ENCODE assay signal across 25 cellular contexts in genomic region chr10:124240721-124241350, GRCh38.
DNase-seq lines count a peak whose midpoint lies in the region; ATAC-seq, FAIRE-seq and TF ChIP-seq lines count a peak whose summit lies in the region.
"Had no signal": no experiment of that assay in that cellular context is flagged by ENCODE, and none has a peak within 500 bp of the region (broad histone marks: within the 10 kb centered on the region; RNA-seq: fewer than 3 reads in every experiment).

No MANE protein-coding gene starts in this region.

- no peak for FAIRE-seq in H1 (lab: Jason Lieb, UNC)

- H2BK120ac ChIP-seq in H1 (replicated peaks; ENCODE audit: low read depth, low read length) = no peak overlapping the region

- no peak overlapping the region for H3K4me3 Mint-ChIP-seq in CD14-positive monocyte
- no peak overlapping the region for H3K4me3 Mint-ChIP-seq in osteocyte (ENCODE audit: unreplicated experiment)
- H3K4me3 Mint-ChIP-seq: activated naive CD4-positive, alpha-beta T cell treated with anti-CD3 and anti-CD28 coated beads, Interleukin-2, amount 10 ng/mL, durations not matched to agents 7 days and 5 days had no signal

- intact Hi-C loops in CD14-positive monocyte (cut with micrococcal nuclease) = no loop called here

- peak overlapping the region; percentile 70 for H4K91ac ChIP-seq in H1 (replicated peaks; ENCODE audit: insufficient read length, low read length)

- no peak overlapping the region for H3K18ac ChIP-seq in H1 (ENCODE audit: extremely low read depth, low read length)

- H3K36me3 ChIP-seq in H1 (ENCODE audit: control insufficient read depth in 2 of 4, insufficient read depth in 4 of 4, low read length in 3 of 4) = no peaks in the 10 kb centered on the region
- H3K36me3 ChIP-seq in SJCRH30 = no peaks in the 10 kb centered on the region
- H3K36me3 ChIP-seq: BE2C, brain microvascular endothelial cell, heart left ventricle, neutrophil, tibial nerve had no signal

- TF ChIP-seq POLR2A in H1 (IDR thresholded peaks at IDR 0.05; ENCODE audit: control extremely low read depth in 1 of 2, low read depth in 2 of 2, low read length in 2 of 2) = no peak

- H3K36me3 Mint-ChIP-seq in CD14-positive monocyte = no peaks in the 10 kb centered on the region
- H3K36me3 Mint-ChIP-seq in osteocyte (ENCODE audit: unreplicated experiment) = no peaks in the 10 kb centered on the region
- H3K36me3 Mint-ChIP-seq: activated naive CD4-positive, alpha-beta T cell treated with anti-CD3 and anti-CD28 coated beads, Interleukin-2, amount 10 ng/mL, durations not matched to agents 7 days and 5 days had no signal

- H3K9me3 Mint-ChIP-seq in CD14-positive monocyte (peaks cover 2 to 10% (median 4%) of the 10 kb centered on the region in 7 donors), osteocyte (ENCODE audit: unreplicated experiment) (peaks cover 4% of the 10 kb centered on the region)
- H3K9me3 Mint-ChIP-seq: activated naive CD4-positive, alpha-beta T cell treated with anti-CD3 and anti-CD28 coated beads, Interleukin-2, amount 10 ng/mL, durations not matched to agents 7 days and 5 days had no signal

- H2AK5ac ChIP-seq in H1 (ENCODE audit: low read depth, low read length) = no peak overlapping the region

- no peak overlapping the region for H3K27ac ChIP-seq in H1 (ENCODE audit: low read depth, low read length)
- no peak overlapping the region for H3K27ac ChIP-seq in SJCRH30
- H3K27ac ChIP-seq: brain microvascular endothelial cell, GM23248, neutrophil, psoas muscle, tibial nerve had no signal

- H3K9me3 ChIP-seq in H1 (ENCODE audit: insufficient read depth in 2 of 2, low read depth in 1 of 2, low read length in 1 of 2) (no peaks in the 10 kb centered on the region), SJCRH30 (replicated peaks) (no peaks in the 10 kb centered on the region)
- H3K9me3 ChIP-seq: BE2C, heart left ventricle, neutrophil, psoas muscle, tibial nerve had no signal

- no peak overlapping the region for H3K9ac ChIP-seq in H1 (replicated peaks in 1 of 4; ENCODE audit: extremely low read depth in 1 of 4, low read depth in 3 of 4, low read length in 3 of 4)
- H3K9ac ChIP-seq: GM23248 had no signal

- H3K27ac Mint-ChIP-seq in CD14-positive monocyte = no peak overlapping the region
- peak overlapping the region; percentile 36 for H3K27ac Mint-ChIP-seq in osteocyte (ENCODE audit: unreplicated experiment)
- H3K27ac Mint-ChIP-seq: activated naive CD4-positive, alpha-beta T cell treated with anti-CD3 and anti-CD28 coated beads, Interleukin-2, amount 10 ng/mL, durations not matched to agents 7 days and 5 days had no signal

- no peak overlapping the region for H3K23ac ChIP-seq in H1 (ENCODE audit: insufficient read length)

- TF ChIP-seq CTCF in CD14-positive monocyte (IDR thresholded peaks at IDR 0.05) (no peak), H1 (IDR thresholded peaks at IDR 0.05; ENCODE audit: control extremely low read depth in 1 of 3, insufficient read depth in 1 of 3, low read depth in 1 of 3, low read length in 3 of 3) (no peak), osteocyte (IDR thresholded peaks at IDR 0.05) (no peak)

- POLR2A ChIA-PET in H1 (lab: Charles Lee; ENCODE audit: partially characterized antibody) = interaction anchor here (0.6 to 1.5 kb wide), 2 partner anchors 11 to 992 kb away, joined by 3 to 5 read pairs; no protein-coding TSS in a partner anchor

- TF ChIP-seq RAD21 in H1 (IDR thresholded peaks at IDR 0.05 in 1 of 2, conservative IDR thresholded peaks at IDR 0.05 in 1 of 2; ENCODE audit: low read depth in 2 of 2, low read length in 2 of 2) = no peak

- H3K4me3 ChIP-seq in H1 (ENCODE audit: extremely low read depth in 1 of 4, insufficient read depth in 2 of 4, low read depth in 3 of 4, low read length in 4 of 4) (no peak overlapping the region), SJCRH30 (no peak overlapping the region)
- H3K4me3 ChIP-seq: GM23248, heart left ventricle, psoas muscle, tibial nerve had no signal

- no peak overlapping the region; the same call in 1 of the 2 replicates for H2BK5ac ChIP-seq in H1 (ENCODE audit: low read depth, low read length)

- ATAC-seq in HG03521 (IDR thresholded peaks at IDR 0.05; ENCODE audit: unreplicated experiment) = no peak
- ATAC-seq: Panc1, psoas muscle had no signal

- H3K4me1 ChIP-seq in H1 (replicated peaks in 1 of 4; ENCODE audit: control insufficient read depth in 3 of 4, insufficient read depth in 4 of 4, low read length in 3 of 4) (peaks cover 0 to 6% (median 3%) of the 10 kb centered on the region in 4 experiments; a peak in 6 of 7 replicates), SJCRH30 (no peaks in the 10 kb centered on the region)
- H3K4me1 ChIP-seq: psoas muscle had no signal

- H3K56ac ChIP-seq in H1 (replicated peaks; ENCODE audit: insufficient read length, low read depth, low read length) = no peak overlapping the region

- H3K79me1 ChIP-seq in H1 (ENCODE audit: low read depth, low read length) = no peaks in the 10 kb centered on the region

- 41% methylated on average over 18 of the region's 18 CpGs; no CpG with 5 or more reads in 1 of the 2 experiments for WGBS in H1 (ENCODE audit: extremely low coverage in 1 of 2, insufficient coverage in 1 of 2, insufficient read length in 1 of 2, insufficient replicate concordance in 2 of 2, low coverage in 1 of 2, low lambda C conversion rate in 2 of 2, missing lambda C conversion rate in 1 of 2), 2 experiments

- peaks cover 4 to 8% (median 6%) of the 10 kb centered on the region in 3 donors for H3K27me3 Mint-ChIP-seq in CD14-positive monocyte (ENCODE audit: low read depth in 3 of 3)
- H3K27me3 Mint-ChIP-seq in osteocyte (ENCODE audit: unreplicated experiment) = peaks cover 19% of the 10 kb centered on the region
- H3K27me3 Mint-ChIP-seq: activated naive CD4-positive, alpha-beta T cell treated with anti-CD3 and anti-CD28 coated beads, Interleukin-2, amount 10 ng/mL, durations not matched to agents 7 days and 5 days had no signal

- CTCF ChIA-PET in H1 (lab: Charles Lee; ENCODE audit: partially characterized antibody) = interaction anchor here (0.9 to 1.7 kb wide), 3 partner anchors 9 to 23 kb away, joined by 3 to 4 read pairs (median 4); no protein-coding TSS in a partner anchor

- no peak overlapping the region for H4K5ac ChIP-seq in H1 (ENCODE audit: insufficient read length, low read depth, low read length)

- no peak; a peak in 1 of 3 replicates for TF ChIP-seq EP300 in H1 (IDR thresholded peaks at IDR 0.05; ENCODE audit: borderline replicate concordance in 1 of 2, low read depth in 2 of 2, low read length in 2 of 2)

- H3K4me1 Mint-ChIP-seq in CD14-positive monocyte = peaks cover 11% of the 10 kb centered on the region
- peaks cover 12% of the 10 kb centered on the region for H3K4me1 Mint-ChIP-seq in osteocyte (ENCODE audit: unreplicated experiment)
- H3K4me1 Mint-ChIP-seq: activated naive CD4-positive, alpha-beta T cell treated with anti-CD3 and anti-CD28 coated beads, Interleukin-2, amount 10 ng/mL, durations not matched to agents 7 days and 5 days had no signal

- no peak overlapping the region for H2BK20ac ChIP-seq in H1 (ENCODE audit: low read length)

- no peak overlapping the region for H2BK12ac ChIP-seq in H1 (ENCODE audit: low read depth, low read length)

- H3K79me2 ChIP-seq in H1 (ENCODE audit: control insufficient read depth in 1 of 2, insufficient read depth in 2 of 2, low read length in 2 of 2) = no peaks in the 10 kb centered on the region

- peak; percentile 28 for DNase-seq in CD14-positive monocyte (ENCODE audit: low spot score)
- peak; percentile 85 for DNase-seq in NCI-H146 (lab: John Stamatoyannopoulos, UW)
- no peak for DNase-seq in H1 (ENCODE audit: low read depth in 1 of 2, low spot score in 2 of 2)
- DNase-seq in osteocyte (ENCODE audit: extremely low spot score, unreplicated experiment) = no peak
- DNase-seq in SJCRH30 = no peak
- no peak for DNase-seq in GM19238 (ENCODE audit: insufficient read length, low spot score)
- DNase-seq in germinal center (ENCODE audit: low spot score) = no peak
- DNase-seq: activated CD4-positive, alpha-beta T cell treated with anti-CD3 and anti-CD28 coated beads, Interleukin-2, amount 50 U/mL, for 4 hours; activated CD4-positive, CD25-positive, alpha-beta regulatory T cell; activated naive CD4-positive, alpha-beta T cell treated with anti-CD3 and anti-CD28 coated beads, Interleukin-2, amount 10 ng/mL, durations not matched to agents 7 days and 5 days; BE2C; brain microvascular endothelial cell; effector memory CD4-positive, alpha-beta T cell; GM23248; heart left ventricle; IMR-90; NCI-H187; NCI-H2171 treated with DMSO at 0.1 percent for 48 hours; NCI-H526; psoas muscle; stimulated activated CD8-positive, alpha-beta memory T cell treated with anti-CD3 and anti-CD28 coated beads, Interleukin-4, amount 100 ng/mL, for 48 hours had no signal

- H3K4me2 ChIP-seq in H1 (ENCODE audit: insufficient read depth in 1 of 2, low read depth in 2 of 2, low read length in 2 of 2) = peak overlapping the region in 1 of 2 experiments; percentile 16; a peak in 1 of 4 replicates

- no peak overlapping the region for H3K14ac ChIP-seq in H1 (ENCODE audit: insufficient read length)

- H4K20me1 ChIP-seq in H1 (replicated peaks in 1 of 2; ENCODE audit: control insufficient read depth in 1 of 2, insufficient read depth in 2 of 2, low read length in 2 of 2) = no peaks in the 10 kb centered on the region

- no peak overlapping the region for H2AFZ ChIP-seq in H1 (ENCODE audit: low read length)
- H2AFZ ChIP-seq: GM23248 had no signal

- H3K23me2 ChIP-seq in H1 (ENCODE audit: low read depth, low read length) = no peaks in the 10 kb centered on the region; the same call in 1 of the 2 replicates

- H4K8ac ChIP-seq in H1 (ENCODE audit: extremely low read depth, insufficient read depth, low read length) = no peak overlapping the region; the same call in 1 of the 2 replicates

- H2BK15ac ChIP-seq in H1 (ENCODE audit: low read length) = no peak overlapping the region

- H3K4ac ChIP-seq in H1 (replicated peaks; ENCODE audit: insufficient read length, low read depth, low read length) = peak overlapping the region; percentile 44

- H3K27me3 ChIP-seq in H1 (replicated peaks in 1 of 4; ENCODE audit: control insufficient read depth in 3 of 4, extremely low read depth in 1 of 4, insufficient read depth in 3 of 4, low read length in 3 of 4) (no peaks in the 10 kb centered on the region; a peak in 1 of 7 replicates), SJCRH30 (no peaks in the 10 kb centered on the region)
- H3K27me3 ChIP-seq: BE2C, brain microvascular endothelial cell, neutrophil, tibial nerve had no signal

TF ChIP-seq in H1, 55 proteins besides CTCF, POLR2A, EP300 and RAD21 (continues in another document):
- TF ChIP-seq SIN3A (conservative IDR thresholded peaks at IDR 0.05 in 1 of 2, IDR thresholded peaks at IDR 0.05 in 1 of 2; ENCODE audit: low read depth in 1 of 2, low read length in 2 of 2) = no peak

Comparison
In these comparisons a context has a peak if more than half of its experiments do, and no peak if none do; other contexts are left out.
1. DNase-seq: peak in CD14-positive monocyte (single experiment) and NCI-H146 (single experiment); none in H1 (0 of 2), osteocyte (single experiment), SJCRH30 (0 of 2), GM19238 (single experiment) and germinal center (single experiment).